Comparison of ENCODE assay signal across 8 cellular contexts in the genomic region with DNA sequence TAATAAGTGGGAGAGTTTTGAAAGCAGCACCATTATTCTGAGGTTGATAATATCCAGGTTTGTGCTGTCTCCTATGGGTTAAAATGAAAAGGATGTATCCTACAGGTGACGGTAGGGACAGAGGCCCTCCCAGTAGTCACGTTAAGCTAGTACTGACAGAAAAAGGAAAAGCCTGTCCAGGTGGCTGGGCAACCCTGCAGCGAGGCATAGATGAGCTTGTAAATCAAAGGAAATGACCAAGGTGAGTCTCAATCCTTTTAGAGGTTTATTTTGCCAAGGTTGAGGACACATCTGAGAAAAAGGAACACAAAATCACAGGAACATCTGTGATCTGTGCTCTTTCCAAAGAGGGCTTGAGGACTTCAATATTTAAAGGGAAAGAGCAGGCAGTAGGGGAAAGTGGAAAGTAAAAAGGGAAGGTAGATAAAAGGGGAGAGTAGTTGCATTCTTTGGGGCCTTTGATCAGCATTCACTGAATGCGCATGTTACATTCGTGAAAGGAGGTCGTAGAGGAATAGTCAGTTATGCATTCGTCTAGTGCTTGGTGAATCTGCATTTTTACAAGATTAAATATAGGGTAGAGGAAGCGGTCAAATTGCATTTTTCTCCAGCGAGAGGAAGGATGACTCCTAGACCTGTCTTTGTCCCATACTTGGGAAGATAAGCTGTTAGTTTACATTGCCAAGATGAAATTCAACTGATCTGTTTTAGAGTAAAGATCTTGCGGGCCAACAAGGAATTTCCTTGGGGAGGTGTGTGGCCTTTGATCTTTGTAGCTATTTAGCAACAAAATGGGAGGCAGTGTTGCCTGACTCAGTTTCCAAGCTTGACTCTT. TPM values are rescaled to one million over a fixed set of nuclear protein-coding genes. Genes with fewer than 3 reads are reported as not detected.
DNase-seq lines count a peak whose midpoint lies in the region; ATAC-seq lines count a peak whose summit lies in the region.

No MANE protein-coding gene starts in this region.

- peaks cover 3% of the 10 kb centered on the region for H3K9me3 Mint-ChIP-seq in activated CD4-positive, alpha-beta T cell treated with anti-CD3 and anti-CD28 coated beads, Interleukin-2, amount 10 ng/mL, durations not matched to agents 24 days and 14 days
- H3K9me3 Mint-ChIP-seq in activated naive CD8-positive, alpha-beta T cell treated with anti-CD3 and anti-CD28 coated beads for 36 hours = peaks cover 5% of the 10 kb centered on the region

- H3K27ac Mint-ChIP-seq in activated CD4-positive, alpha-beta T cell treated with anti-CD3 and anti-CD28 coated beads, Interleukin-2, amount 10 ng/mL, durations not matched to agents 24 days and 14 days = peak overlapping the region; percentile 95
- peak overlapping the region; percentile 91 for H3K27ac Mint-ChIP-seq in activated naive CD8-positive, alpha-beta T cell treated with anti-CD3 and anti-CD28 coated beads for 36 hours

- no peak for ATAC-seq in GM18873 (IDR thresholded peaks at IDR 0.05; ENCODE audit: low FRiP score, unreplicated experiment)

- H3K4me3 Mint-ChIP-seq in activated CD4-positive, alpha-beta T cell treated with anti-CD3 and anti-CD28 coated beads, Interleukin-2, amount 10 ng/mL, durations not matched to agents 24 days and 14 days = peak overlapping the region; percentile 96
- peak overlapping the region; percentile 86 for H3K4me3 Mint-ChIP-seq in activated naive CD8-positive, alpha-beta T cell treated with anti-CD3 and anti-CD28 coated beads for 36 hours

- H3K27ac ChIP-seq in temporal lobe (ENCODE audit: low read depth, low read length) = peak overlapping the region; percentile 89

- peaks cover 17% of the 10 kb centered on the region for H3K27me3 Mint-ChIP-seq in activated CD4-positive, alpha-beta T cell treated with anti-CD3 and anti-CD28 coated beads, Interleukin-2, amount 10 ng/mL, durations not matched to agents 24 days and 14 days
- H3K27me3 Mint-ChIP-seq in activated naive CD8-positive, alpha-beta T cell treated with anti-CD3 and anti-CD28 coated beads for 36 hours = peaks cover 17% of the 10 kb centered on the region

- intact Hi-C loops in activated CD4-positive, alpha-beta T cell treated with anti-CD3 and anti-CD28 coated beads, Interleukin-2, amount 10 ng/mL, durations not matched to agents 24 days and 14 days (cut with micrococcal nuclease) = no loop called here

- H3K4me1 Mint-ChIP-seq in activated CD4-positive, alpha-beta T cell treated with anti-CD3 and anti-CD28 coated beads, Interleukin-2, amount 10 ng/mL, durations not matched to agents 24 days and 14 days = peaks cover 38% of the 10 kb centered on the region
- H3K4me1 Mint-ChIP-seq in activated naive CD8-positive, alpha-beta T cell treated with anti-CD3 and anti-CD28 coated beads for 36 hours = peaks cover 36% of the 10 kb centered on the region

- no peak for DNase-seq in activated CD4-positive, alpha-beta T cell treated with anti-CD3 and anti-CD28 coated beads, Interleukin-2, amount 10 ng/mL, durations not matched to agents 24 days and 14 days
- no peak for DNase-seq in activated CD4-positive, alpha-beta T cell treated with anti-CD3 and anti-CD28 coated beads for 48 hours
- DNase-seq in activated naive CD8-positive, alpha-beta T cell treated with anti-CD3 and anti-CD28 coated beads for 36 hours = no peak
- DNase-seq in iris pigment epithelial cell (ENCODE audit: low read depth) = peak; percentile 52
- DNase-seq in NCI-H2171 treated with DMSO at 0.1 percent for 48 hours (lab: John Stamatoyannopoulos, UW) = no peak
- DNase-seq in NCI-H1694 (lab: John Stamatoyannopoulos, UW) = no peak

- peaks cover 16% of the 10 kb centered on the region for H3K36me3 Mint-ChIP-seq in activated CD4-positive, alpha-beta T cell treated with anti-CD3 and anti-CD28 coated beads, Interleukin-2, amount 10 ng/mL, durations not matched to agents 24 days and 14 days (ENCODE audit: low read depth)
- peaks cover 30% of the 10 kb centered on the region for H3K36me3 Mint-ChIP-seq in activated naive CD8-positive, alpha-beta T cell treated with anti-CD3 and anti-CD28 coated beads for 36 hours

RNA-seq across cellular contexts. Expression of a gene that starts 0.9 kb away (rescaled TPM):
- 136 and 140 TPM in 2 replicates for total RNA-seq in activated CD4-positive, alpha-beta T cell treated with anti-CD3 and anti-CD28 coated beads, Interleukin-2, amount 10 ng/mL, durations not matched to agents 24 days and 14 days
- total RNA-seq in activated naive CD8-positive, alpha-beta T cell treated with anti-CD3 and anti-CD28 coated beads for 36 hours = 100 to 1,000 TPM; 148 to 153 TPM
- 17.5 TPM for total RNA-seq in temporal lobe

RNA-seq across cellular contexts. Expression of a gene that starts 15.2 kb away (rescaled TPM):
- total RNA-seq in activated CD4-positive, alpha-beta T cell treated with anti-CD3 and anti-CD28 coated beads, Interleukin-2, amount 10 ng/mL, durations not matched to agents 24 days and 14 days = 0.77 and 1.3 TPM in 2 replicates
- 1 to 10 TPM; 1.5 to 2.5 TPM for total RNA-seq in activated naive CD8-positive, alpha-beta T cell treated with anti-CD3 and anti-CD28 coated beads for 36 hours
- 1.7 TPM for total RNA-seq in temporal lobe

RNA-seq across cellular contexts. Expression of a gene that starts 21.6 kb away (rescaled TPM):
- total RNA-seq in activated CD4-positive, alpha-beta T cell treated with anti-CD3 and anti-CD28 coated beads, Interleukin-2, amount 10 ng/mL, durations not matched to agents 24 days and 14 days = not detected in 2 replicates
- not detected for total RNA-seq in activated naive CD8-positive, alpha-beta T cell treated with anti-CD3 and anti-CD28 coated beads for 36 hours
- 10.6 TPM for total RNA-seq in temporal lobe

Comparison
In these comparisons a context has a peak if more than half of its experiments do, and no peak if none do; other contexts are left out.
1. RNA of a gene that starts 21.6 kb away (total RNA-seq): 10.6 TPM in temporal lobe (single experiment); not detected in activated naive CD8-positive, alpha-beta T cell treated with anti-CD3 and anti-CD28 coated beads for 36 hours and not detected in activated CD4-positive, alpha-beta T cell treated with anti-CD3 and anti-CD28 coated beads, Interleukin-2, amount 10 ng/mL, durations not matched to agents 24 days and 14 days; every median in the first group is over 10 times any median in the second.